Comparison of ENCODE assay signal across 1 cellular context in genomic region chr12:121443193-121443829, GRCh38.
TF ChIP-seq lines count a peak whose summit lies in the region.

No MANE protein-coding gene starts in this region.

TF ChIP-seq in HCT116, 20 proteins besides CTCF, POLR2A, EP300 and RAD21 (continued from another document):
- TF ChIP-seq, protein P1, sequence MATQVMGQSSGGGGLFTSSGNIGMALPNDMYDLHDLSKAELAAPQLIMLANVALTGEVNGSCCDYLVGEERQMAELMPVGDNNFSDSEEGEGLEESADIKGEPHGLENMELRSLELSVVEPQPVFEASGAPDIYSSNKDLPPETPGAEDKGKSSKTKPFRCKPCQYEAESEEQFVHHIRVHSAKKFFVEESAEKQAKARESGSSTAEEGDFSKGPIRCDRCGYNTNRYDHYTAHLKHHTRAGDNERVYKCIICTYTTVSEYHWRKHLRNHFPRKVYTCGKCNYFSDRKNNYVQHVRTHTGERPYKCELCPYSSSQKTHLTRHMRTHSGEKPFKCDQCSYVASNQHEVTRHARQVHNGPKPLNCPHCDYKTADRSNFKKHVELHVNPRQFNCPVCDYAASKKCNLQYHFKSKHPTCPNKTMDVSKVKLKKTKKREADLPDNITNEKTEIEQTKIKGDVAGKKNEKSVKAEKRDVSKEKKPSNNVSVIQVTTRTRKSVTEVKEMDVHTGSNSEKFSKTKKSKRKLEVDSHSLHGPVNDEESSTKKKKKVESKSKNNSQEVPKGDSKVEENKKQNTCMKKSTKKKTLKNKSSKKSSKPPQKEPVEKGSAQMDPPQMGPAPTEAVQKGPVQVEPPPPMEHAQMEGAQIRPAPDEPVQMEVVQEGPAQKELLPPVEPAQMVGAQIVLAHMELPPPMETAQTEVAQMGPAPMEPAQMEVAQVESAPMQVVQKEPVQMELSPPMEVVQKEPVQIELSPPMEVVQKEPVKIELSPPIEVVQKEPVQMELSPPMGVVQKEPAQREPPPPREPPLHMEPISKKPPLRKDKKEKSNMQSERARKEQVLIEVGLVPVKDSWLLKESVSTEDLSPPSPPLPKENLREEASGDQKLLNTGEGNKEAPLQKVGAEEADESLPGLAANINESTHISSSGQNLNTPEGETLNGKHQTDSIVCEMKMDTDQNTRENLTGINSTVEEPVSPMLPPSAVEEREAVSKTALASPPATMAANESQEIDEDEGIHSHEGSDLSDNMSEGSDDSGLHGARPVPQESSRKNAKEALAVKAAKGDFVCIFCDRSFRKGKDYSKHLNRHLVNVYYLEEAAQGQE (IDR thresholded peaks at IDR 0.05; ENCODE audit: low read depth), result no peak
